In the genomic region with DNA sequence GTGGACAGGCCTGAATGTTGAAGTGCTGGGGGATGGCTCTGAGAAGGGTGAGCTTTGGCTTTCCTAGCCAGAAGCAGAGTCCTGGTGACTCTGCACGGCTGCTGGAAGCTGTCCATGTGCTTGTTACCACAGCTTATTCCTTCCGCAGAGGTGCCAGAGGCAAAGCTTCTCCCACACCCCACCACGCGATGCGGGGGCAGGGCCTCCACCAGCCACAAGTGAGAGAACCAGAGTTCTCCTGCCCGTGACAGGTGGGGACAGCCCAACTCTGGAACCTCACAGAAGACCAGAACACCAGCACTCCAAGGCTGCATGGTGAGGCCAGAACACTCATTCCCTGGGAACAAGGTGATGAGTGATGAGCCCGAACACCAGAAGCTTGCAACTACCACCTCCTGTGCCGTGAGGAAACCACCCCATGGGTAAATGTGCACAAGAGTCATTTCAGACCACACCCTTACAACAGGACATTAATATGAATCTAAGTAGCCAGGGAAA, we compare ENCODE assay signal across 12 cellular contexts. TPM values are rescaled to one million over a fixed set of nuclear protein-coding genes. Genes with fewer than 3 reads are reported as not detected.
DNase-seq lines count a peak whose midpoint lies in the region; ATAC-seq, FAIRE-seq and TF ChIP-seq lines count a peak whose summit lies in the region.
"Had no signal": no experiment of that assay in that cellular context is flagged by ENCODE, and none has a peak within 500 bp of the region (broad histone marks: within the 10 kb centered on the region; RNA-seq: fewer than 3 reads in every experiment).

No MANE protein-coding gene starts in this region.

- TF ChIP-seq CTCF in kidney (IDR thresholded peaks at IDR 0.05; ENCODE audit: borderline replicate concordance, extremely low read depth, insufficient read depth), result no peak

- H3K9me3 ChIP-seq in HUES6 (ENCODE audit: control insufficient read depth, insufficient read depth, low read depth, low read length) (no peaks in the 10 kb centered on the region), duodenal mucosa (ENCODE audit: control insufficient read depth in 1 of 2, low read length in 2 of 2) (no peaks in the 10 kb centered on the region), kidney (ENCODE audit: control insufficient read depth in 1 of 2, low read length in 2 of 2) (no peaks in the 10 kb centered on the region), skeletal muscle tissue (ENCODE audit: control insufficient read depth in 3 of 3, low read length in 3 of 3) (no peaks in the 10 kb centered on the region)

- H3K4me3 ChIP-seq in HUES6 (ENCODE audit: low read depth, low read length), result no peak overlapping the region
- H3K4me3 ChIP-seq in duodenal mucosa (ENCODE audit: low read depth in 1 of 2, low read length in 2 of 2), result no peak overlapping the region
- H3K4me3 ChIP-seq in kidney (ENCODE audit: low read length in 2 of 2), result no peak overlapping the region
- H3K4me3 ChIP-seq in skeletal muscle tissue (ENCODE audit: low read length in 3 of 3), result no peak overlapping the region

- DNase-seq in kidney (peak; percentile 71), midbrain (lab: John Stamatoyannopoulos, UW) (no peak)
- DNase-seq in activated naive CD4-positive, alpha-beta T cell treated with Interleukin-2 at 50 U/mL for 16 hours, result no peak
- no peak for DNase-seq in stimulated activated CD4-positive, alpha-beta T cell treated with anti-CD3 and anti-CD28 coated beads, Interleukin-1b, Interleukin-23, amount 100 ng/mL, for 48 hours
- DNase-seq: activated T-cell treated with anti-CD3 and anti-CD28 coated beads, Interleukin-2, amount 50 U/mL, for 48 hours; COR-L47; HFFc6; T-helper 2 cell had no signal

- H3K4me1 ChIP-seq in HUES6 (ENCODE audit: control insufficient read depth, insufficient read depth, low read length), result peaks cover 78% of the 10 kb centered on the region
- H3K4me1 ChIP-seq in duodenal mucosa (ENCODE audit: control insufficient read depth in 1 of 2, insufficient read depth in 2 of 2, low read length in 2 of 2), result peaks cover 0 to 20% of the 10 kb centered on the region in 2 donors
- H3K4me1 ChIP-seq in kidney (ENCODE audit: control insufficient read depth in 1 of 2, insufficient read depth in 1 of 2, low read depth in 1 of 2, low read length in 2 of 2), result peaks cover 0 to 6% of the 10 kb centered on the region in 2 donors
- peaks cover 27 to 42% (median 41%) of the 10 kb centered on the region in 3 donors for H3K4me1 ChIP-seq in skeletal muscle tissue (ENCODE audit: control insufficient read depth in 3 of 3, insufficient read depth in 3 of 3, low read length in 3 of 3)

- H3K36me3 ChIP-seq in HUES6 (ENCODE audit: control insufficient read depth, insufficient read depth, low read length) (peaks cover 38% of the 10 kb centered on the region), duodenal mucosa (ENCODE audit: control insufficient read depth in 1 of 2, insufficient read depth in 2 of 2, low read length in 2 of 2) (peaks cover 26 to 49% of the 10 kb centered on the region in 2 donors), kidney (ENCODE audit: control insufficient read depth in 1 of 2, insufficient read depth in 2 of 2, low read length in 2 of 2) (peaks cover 18 to 28% of the 10 kb centered on the region in 2 donors), skeletal muscle tissue (ENCODE audit: control insufficient read depth in 3 of 3, insufficient read depth in 3 of 3, low read length in 3 of 3) (peaks cover 23 to 32% (median 24%) of the 10 kb centered on the region in 3 donors)

- no peak overlapping the region for H3K27ac ChIP-seq in HUES6 (ENCODE audit: low read depth, low read length)
- H3K27ac ChIP-seq in duodenal mucosa (ENCODE audit: low read depth, low read length), result peak overlapping the region; percentile 1
- peak overlapping the region in 1 of 2 donors; percentile 66 for H3K27ac ChIP-seq in kidney (ENCODE audit: low read depth in 2 of 2, low read length in 2 of 2)
- H3K27ac ChIP-seq in skeletal muscle tissue (ENCODE audit: low read depth, low read length), result peak overlapping the region; percentile 69

- H3K9ac ChIP-seq in HUES6 (ENCODE audit: low read length) (peak overlapping the region; percentile 3), duodenal mucosa (ENCODE audit: low read depth in 1 of 2, low read length in 2 of 2) (no peak overlapping the region), kidney (ENCODE audit: low read length in 2 of 2) (no peak overlapping the region), skeletal muscle tissue (ENCODE audit: low read depth in 1 of 3, low read length in 3 of 3) (peak overlapping the region in 1 of 3 donors; percentile 26)

- intact Hi-C loops in kidney (cut with DNase I), result no loop called here

- no peaks in the 10 kb centered on the region for H3K27me3 ChIP-seq in HUES6 (ENCODE audit: control insufficient read depth, insufficient read depth, low read length)
- H3K27me3 ChIP-seq in duodenal mucosa (ENCODE audit: control insufficient read depth in 1 of 2, insufficient read depth in 2 of 2, low read length in 2 of 2), result no peaks in the 10 kb centered on the region
- no peaks in the 10 kb centered on the region for H3K27me3 ChIP-seq in skeletal muscle tissue (ENCODE audit: control insufficient read depth in 3 of 3, insufficient read depth in 3 of 3, low read length in 3 of 3)

- no peak for ATAC-seq in HG02973 (IDR thresholded peaks at IDR 0.05; ENCODE audit: unreplicated experiment)

- FAIRE-seq in kidney (lab: Jason Lieb, UNC), result no peak

RNA-seq across cellular contexts. Expression of a gene that starts 36.7 kb away (rescaled TPM):
- total RNA-seq in kidney (132 TPM), skeletal muscle tissue (60.5 TPM)
- polyA plus RNA-seq in kidney (ENCODE audit: insufficient read depth, low read depth, low replicate concordance), result 18.0 TPM
